ENCODE assay signal across 13 cellular contexts in the genomic region with DNA sequence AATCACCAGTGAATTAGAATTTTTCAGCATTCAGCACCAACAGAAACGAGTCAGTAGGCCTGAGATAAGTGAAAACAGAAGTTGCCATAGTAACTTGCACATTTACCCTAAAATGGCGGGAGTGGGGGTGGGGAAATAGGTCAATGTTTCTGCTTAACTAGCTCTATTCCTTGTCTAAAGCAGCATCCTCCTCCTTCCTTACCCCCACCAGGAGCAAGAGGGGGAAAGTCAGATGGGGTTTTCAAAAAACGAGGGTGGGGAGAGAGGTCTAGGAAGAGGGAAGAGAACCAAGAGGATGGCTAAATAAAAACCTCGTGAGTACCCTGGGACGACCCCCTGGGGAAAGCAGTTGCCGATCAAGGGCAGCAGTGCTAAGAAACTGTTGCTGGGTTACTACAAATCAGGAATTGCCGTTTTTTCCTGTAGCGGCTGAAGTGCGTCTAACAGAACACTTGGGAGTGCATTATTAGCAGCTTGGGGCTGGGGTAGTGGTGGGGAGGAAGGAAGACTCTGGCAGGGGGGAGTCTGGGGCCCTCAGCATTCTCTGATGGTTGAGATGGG. TPM values are rescaled to one million over a fixed set of nuclear protein-coding genes. Genes with fewer than 3 reads are reported as not detected.
A peak's percentile ranks its signal among the peaks of the same experiment; 100 is the strongest.
DNase-seq lines count a peak whose midpoint lies in the region; ATAC-seq lines count a peak whose summit lies in the region.
"Had no signal": no experiment of that assay in that cellular context is flagged by ENCODE, and none has a peak within 500 bp of the region (broad histone marks: within the 10 kb centered on the region; RNA-seq: fewer than 3 reads in every experiment).

No MANE protein-coding gene starts in this region.

- H3K4me3 ChIP-seq in mesodermal cell (ENCODE audit: extremely low read depth, insufficient read depth, low read length, poor library complexity, severe bottlenecking) = no peak overlapping the region
- H3K4me3 ChIP-seq: coronary artery, SJSA1 had no signal

- H3K27ac ChIP-seq in caudate nucleus (ENCODE audit: low read depth, low read length) (peak overlapping the region; percentile 77), mesodermal cell (ENCODE audit: low read depth, low read length, severe bottlenecking) (peak overlapping the region; percentile 94)
- H3K27ac ChIP-seq: coronary artery, SJSA1 had no signal

- H3K4me1 ChIP-seq in mesodermal cell (ENCODE audit: control insufficient read depth, insufficient read depth, low read length, poor library complexity, severe bottlenecking) = peaks cover 27% of the 10 kb centered on the region
- H3K4me1 ChIP-seq: SJSA1 had no signal

- peak; percentile 91 for DNase-seq in DMS79 (lab: John Stamatoyannopoulos, UW)
- DNase-seq in NCI-H2107 (lab: John Stamatoyannopoulos, UW) = peak; percentile 19
- peak in 32 of 61 donors; percentile 9 to 83 (median 44) for DNase-seq in caudate nucleus (lab: John Stamatoyannopoulos, UW)
- DNase-seq in left lobe of liver (ENCODE audit: low spot score) = no peak
- DNase-seq: left colon; small intestine; stimulated activated naive CD8-positive, alpha-beta T cell treated with anti-CD3 and anti-CD28 coated beads, Interleukin-15, Interleukin-2, amounts not matched to agents 100 U/mL and 50 U/mL, for 24 hours had no signal

- peaks cover 63% of the 10 kb centered on the region for H3K36me3 ChIP-seq in mesodermal cell (ENCODE audit: control insufficient read depth, insufficient read depth, low read length)

- H3K9me3 ChIP-seq in mesodermal cell (ENCODE audit: control insufficient read depth, low read length) = no peaks in the 10 kb centered on the region
- H3K9me3 ChIP-seq: SJSA1 had no signal

- 17 to 22% methylated on average over 6 to 7 of the region's 9 CpGs for WGBS in mesodermal cell (ENCODE audit: insufficient coverage in 2 of 2), 2 experiments

- no peak for ATAC-seq in GM18858 (IDR thresholded peaks at IDR 0.05; ENCODE audit: unreplicated experiment)
- ATAC-seq in GM21360 (IDR thresholded peaks at IDR 0.05; ENCODE audit: unreplicated experiment) = no peak
- ATAC-seq in left lobe of liver = no peak
- ATAC-seq in GM19328 (IDR thresholded peaks at IDR 0.05; ENCODE audit: unreplicated experiment) = no peak
- ATAC-seq: left colon; stimulated activated naive CD8-positive, alpha-beta T cell treated with anti-CD3 and anti-CD28 coated beads, Interleukin-15, Interleukin-2, amounts not matched to agents 100 U/mL and 50 U/mL, for 24 hours had no signal

RNA-seq across cellular contexts. Expression of gene MNT, which starts 34.4 kb away (rescaled TPM):
- 15.3 TPM for polyA plus RNA-seq in mesodermal cell (2013, experiment 1 of 2)
- polyA plus RNA-seq in mesodermal cell (2013, experiment 2 of 2) = 12.7 TPM
- total RNA-seq in left lobe of liver = 8.6 TPM
